Comparison of ENCODE assay signal across 11 cellular contexts in genomic region chr10:30553018-30553624, GRCh38.
DNase-seq lines count a peak whose midpoint lies in the region; ATAC-seq, FAIRE-seq and TF ChIP-seq lines count a peak whose summit lies in the region.
"Had no signal": no experiment of that assay in that cellular context is flagged by ENCODE, and none has a peak within 500 bp of the region (broad histone marks: within the 10 kb centered on the region; RNA-seq: fewer than 3 reads in every experiment).

No MANE protein-coding gene starts in this region.

- H3K4me3 ChIP-seq in GM23248 = no peak overlapping the region
- H3K4me3 ChIP-seq in K562 = peak overlapping the region; percentile 10
- no peak overlapping the region for H3K4me3 ChIP-seq in smooth muscle cell
- H3K4me3 ChIP-seq: mucosa of descending colon had no signal

- H3K9me3 ChIP-seq in GM23248 (ENCODE audit: low read depth) (no peaks in the 10 kb centered on the region), K562 (replicated peaks; ENCODE audit: control insufficient read depth, insufficient read depth, low read depth, low read length) (no peaks in the 10 kb centered on the region), smooth muscle cell (replicated peaks; ENCODE audit: low read depth) (no peaks in the 10 kb centered on the region)
- H3K9me3 ChIP-seq: mucosa of descending colon had no signal

- no peak overlapping the region for H3K4me2 ChIP-seq in GM23248 (ENCODE audit: unreplicated experiment)
- H3K4me2 ChIP-seq in K562 (ENCODE audit: insufficient read depth, low read length) = peak overlapping the region; percentile 84
- H3K4me2 ChIP-seq in smooth muscle cell = peak overlapping the region; percentile 80

- in situ Hi-C loops in GM23248 (cut with MboI) = no loop called here
- in situ Hi-C loops in K562 (cut with MboI) = no loop called here

- H3K9ac ChIP-seq in GM23248 (no peak overlapping the region), K562 (ENCODE audit: insufficient read depth in 1 of 2, low read depth in 2 of 2, low read length in 2 of 2) (peak overlapping the region; percentile 3 to 92; a peak in 3 of 4 replicates), smooth muscle cell (ENCODE audit: low read depth) (no peak overlapping the region)

- DNase-seq in GM23248 = no peak
- DNase-seq in K562 (ENCODE audit: extremely low read depth in 1 of 4, low spot score in 3 of 4) = peak; percentile 70 to 98 (median 78)
- DNase-seq in iPS DF 4.7 (ENCODE audit: extremely low read depth, low spot score) = peak; percentile 53
- no peak for DNase-seq in smooth muscle cell (lab: John Stamatoyannopoulos, UW; ENCODE audit: unreplicated experiment)
- DNase-seq in SW 1271 (lab: John Stamatoyannopoulos, UW) = no peak
- no peak for DNase-seq in cerebellar cortex (ENCODE audit: low spot score)
- DNase-seq in putamen (ENCODE audit: low spot score) = no peak

- peak; percentile 98 for FAIRE-seq in K562 (lab: Jason Lieb, UNC)
- FAIRE-seq: endometrium had no signal

- H3K9me2 ChIP-seq in GM23248 (ENCODE audit: insufficient read depth) = no peaks in the 10 kb centered on the region

- no TSS peak for BruUV-seq in K562 (replicated peaks; lab: Mats Ljungman, UMichigan)

- TF ChIP-seq EP300 in K562 (IDR thresholded peaks at IDR 0.05; ENCODE audit: low read length) = peak; percentile 90

- H3K36me3 ChIP-seq in GM23248 (ENCODE audit: low read depth) = no peaks in the 10 kb centered on the region
- no peaks in the 10 kb centered on the region for H3K36me3 ChIP-seq in K562 (ENCODE audit: control insufficient read depth, insufficient read depth, low read length)
- no peaks in the 10 kb centered on the region for H3K36me3 ChIP-seq in smooth muscle cell (ENCODE audit: low read depth)

- CTCF ChIA-PET in K562 (lab: Yijun Ruan, JAX; ENCODE audit: low intra/inter-chr PET ratio) = interaction anchor here (0.6 kb wide), 1 partner anchor 85 kb away, joined by 3 read pairs; no protein-coding TSS in a partner anchor

- H3F3A ChIP-seq in GM23248 (ENCODE audit: insufficient read depth) (no peaks in the 10 kb centered on the region), smooth muscle cell (ENCODE audit: low read depth) (no peaks in the 10 kb centered on the region)

- H3K79me2 ChIP-seq in GM23248 (ENCODE audit: insufficient read depth) = no peaks in the 10 kb centered on the region
- no peaks in the 10 kb centered on the region for H3K79me2 ChIP-seq in K562 (ENCODE audit: control insufficient read depth, insufficient read depth, low read length)
- H3K79me2 ChIP-seq in smooth muscle cell (ENCODE audit: low read depth) = no peaks in the 10 kb centered on the region

- TF ChIP-seq CTCF in K562 (IDR thresholded peaks at IDR 0.05 in 2 of 3, conservative IDR thresholded peaks at IDR 0.05 in 1 of 3; ENCODE audit: insufficient read depth in 2 of 3, low read depth in 1 of 3, low read length in 3 of 3) (peak in 2 of 3 experiments; percentile 16 to 39; a peak in 2 of 6 replicates), smooth muscle cell (IDR thresholded peaks at IDR 0.05; ENCODE audit: borderline replicate concordance, insufficient read depth, poor library complexity, severe bottlenecking) (no peak)

- H2AFZ ChIP-seq in GM23248 (peak overlapping the region; percentile 93), K562 (ENCODE audit: low read depth, low read length) (peak overlapping the region; percentile 97), smooth muscle cell (ENCODE audit: low read depth) (peak overlapping the region; percentile 88)

- H4K20me1 ChIP-seq in GM23248 (ENCODE audit: insufficient read depth) (no peaks in the 10 kb centered on the region), K562 (replicated peaks; ENCODE audit: control insufficient read depth, insufficient read depth, low read length) (no peaks in the 10 kb centered on the region), smooth muscle cell (ENCODE audit: low read depth) (no peaks in the 10 kb centered on the region)

- POLR2A ChIA-PET in K562 (lab: Yijun Ruan, JAX) = interaction anchor here (0.6 to 3.6 kb wide), 19 partner anchors 8 to 362 kb away, joined by 3 to 38 read pairs (median 4); partner anchors contain the start of gene MAP3K8

- no peaks in the 10 kb centered on the region for H3K9me1 ChIP-seq in K562 (ENCODE audit: control insufficient read depth, insufficient read depth, low read length)

- H3K27me3 ChIP-seq in GM23248 (replicated peaks; ENCODE audit: insufficient read depth) = no peaks in the 10 kb centered on the region
- no peaks in the 10 kb centered on the region for H3K27me3 ChIP-seq in K562 (ENCODE audit: control insufficient read depth in 2 of 2, insufficient read depth in 2 of 2, low read length in 2 of 2)
- H3K27me3 ChIP-seq in smooth muscle cell (ENCODE audit: low read depth) = no peaks in the 10 kb centered on the region

- H3K4me1 ChIP-seq in GM23248 (ENCODE audit: insufficient read depth) = peaks cover 4% of the 10 kb centered on the region; the same call in 1 of the 2 replicates
- peaks cover 24 to 38% of the 10 kb centered on the region in 2 experiments for H3K4me1 ChIP-seq in K562 (replicated peaks in 1 of 2; ENCODE audit: control insufficient read depth in 2 of 2, insufficient read depth in 2 of 2, low read length in 2 of 2)
- peaks cover 17% of the 10 kb centered on the region for H3K4me1 ChIP-seq in smooth muscle cell (ENCODE audit: low read depth)

- intact Hi-C loops in K562 (cut with micrococcal nuclease) = loop anchor here (2.0 to 5.0 kb wide), 3 partner anchors 30 to 116 kb away; no protein-coding TSS in a partner anchor

- WGBS in GM23248 (ENCODE audit: low coverage in 1 of 2, low lambda C conversion rate in 2 of 2, missing lambda C conversion rate in 2 of 2), 2 experiments = 85% methylated on average over 7 of the region's 7 CpGs
- WGBS in K562 (ENCODE audit: insufficient coverage, low coverage, missing lambda C conversion rate) = 1% methylated on average over 6 of the region's 7 CpGs
- WGBS in smooth muscle cell (ENCODE audit: low lambda C conversion rate) = 49% methylated on average over 7 of the region's 7 CpGs

- TF ChIP-seq RAD21 in K562 (CRISPR knock-in tag; conservative IDR thresholded peaks at IDR 0.05 in 1 of 2, IDR thresholded peaks at IDR 0.05 in 1 of 2) = peak in 1 of 2 experiments; percentile 35; a peak in 2 of 4 replicates

- peak; percentile 73 for TF ChIP-seq POLR2A in K562 (conservative IDR thresholded peaks at IDR 0.05)

- no peak overlapping the region for H3K27ac ChIP-seq in GM23248
- peak overlapping the region; percentile 97 for H3K27ac ChIP-seq in K562 (ENCODE audit: extremely low read depth, low read depth, low read length)
- no peak overlapping the region for H3K27ac ChIP-seq in smooth muscle cell (ENCODE audit: low read depth)

- ATAC-seq in K562 (peak; percentile 89), GM19395 (IDR thresholded peaks at IDR 0.05; ENCODE audit: unreplicated experiment) (no peak)
- ATAC-seq: activated CD4-positive, CD25-positive, alpha-beta regulatory T cell treated with anti-CD3 and anti-CD28 coated beads, Interleukin-2, amount 50 U/mL, for 24 hours had no signal

TF ChIP-seq in K562, 482 proteins besides CTCF, POLR2A, EP300 and RAD21 (continues in another document):
- no peak for TF ChIP-seq PREB (CRISPR knock-in tag; IDR thresholded peaks at IDR 0.05)
- no peak for TF ChIP-seq TAF7 (tag; IDR thresholded peaks at IDR 0.05)
- no peak for TF ChIP-seq BRF1 (IDR thresholded peaks at IDR 0.05; ENCODE audit: borderline replicate concordance, extremely low read depth, insufficient read length)
- TF ChIP-seq KDM4B (IDR thresholded peaks at IDR 0.05; ENCODE audit: borderline replicate concordance in 2 of 2, low read depth in 1 of 2) = no peak
- TF ChIP-seq ZNF766 (CRISPR knock-in tag; conservative IDR thresholded peaks at IDR 0.05) = no peak
- TF ChIP-seq SRSF7 (optimal IDR thresholded peaks at IDR 0.05; ENCODE audit: low read depth, low read length) = no peak
- TF ChIP-seq SNRNP70 (optimal IDR thresholded peaks at IDR 0.05; ENCODE audit: low read depth, low read length) = no peak
- no peak for TF ChIP-seq KLF10 (CRISPR knock-in tag; IDR thresholded peaks at IDR 0.05)
- no peak for TF ChIP-seq TAF15 (IDR thresholded peaks at IDR 0.05; ENCODE audit: low read depth, low read length)
- TF ChIP-seq ETS2 (tag; IDR thresholded peaks at IDR 0.05; ENCODE audit: borderline replicate concordance, poor library complexity, severe bottlenecking) = no peak
- no peak for TF ChIP-seq ZNF140 (CRISPR knock-in tag; IDR thresholded peaks at IDR 0.05)
- TF ChIP-seq ZBTB43 (CRISPR knock-in tag; IDR thresholded peaks at IDR 0.05) = 0 out of 2 replicates have a peak, but pooled peaks have one; percentile 45
- no peak for TF ChIP-seq NFE2L1 (tag; IDR thresholded peaks at IDR 0.05; ENCODE audit: borderline replicate concordance, low read depth)
- TF ChIP-seq SPI1 (IDR thresholded peaks at IDR 0.05; ENCODE audit: borderline replicate concordance, low read depth, low read length) = peak; percentile 99
- no peak for TF ChIP-seq ZSCAN29 (IDR thresholded peaks at IDR 0.05)
- peak; percentile 58 for TF ChIP-seq CXXC5 (CRISPR knock-in tag; IDR thresholded peaks at IDR 0.05)
- TF ChIP-seq POLR2H (tag; IDR thresholded peaks at IDR 0.05; ENCODE audit: low read depth) = no peak
- TF ChIP-seq SRSF3 (IDR thresholded peaks at IDR 0.05; ENCODE audit: insufficient read depth, low read length) = no peak
- peak; percentile 99 for TF ChIP-seq ZNF232 (CRISPR knock-in tag; IDR thresholded peaks at IDR 0.05)
- TF ChIP-seq HDAC2 (IDR thresholded peaks at IDR 0.05) = peak; percentile 86; the same call in 1 of the 2 replicates
- TF ChIP-seq CREB1 (IDR thresholded peaks at IDR 0.05) = no peak
- peak; percentile 44; the same call in 1 of the 2 replicates for TF ChIP-seq CREB1 (CRISPR knock-in tag; IDR thresholded peaks at IDR 0.05)

Comparison
In these comparisons a context has a peak if more than half of its experiments do, and no peak if none do; other contexts are left out.
1. DNase-seq: peak in K562 (4 of 4) and iPS DF 4.7 (single experiment); none in GM23248 (single experiment), smooth muscle cell (single experiment), SW 1271 (0 of 2), cerebellar cortex (single experiment) and putamen (single experiment).
2. H3K9ac ChIP-seq: peak in K562 (2 of 2); none in GM23248 (single experiment) and smooth muscle cell (single experiment).
3. Peak in every context shown above with its lines, with median percentiles within 50 percentile points of each other: H2AFZ ChIP-seq.